Comparison of ENCODE assay signal across 11 cellular contexts in genomic region chr5:173229381-173229959, GRCh38. TPM values are rescaled to one million over a fixed set of nuclear protein-coding genes. Genes with fewer than 3 reads are reported as not detected.
A peak's percentile ranks its signal among the peaks of the same experiment; 100 is the strongest.
DNase-seq lines count a peak whose midpoint lies in the region; ATAC-seq and TF ChIP-seq lines count a peak whose summit lies in the region.
"Had no signal": no experiment of that assay in that cellular context is flagged by ENCODE, and none has a peak within 500 bp of the region (broad histone marks: within the 10 kb centered on the region; RNA-seq: fewer than 3 reads in every experiment).

No MANE protein-coding gene starts in this region.

- peaks cover 21% of the 10 kb centered on the region for H3F3A ChIP-seq in neural progenitor cell (ENCODE audit: low read depth)

- peaks cover 20% of the 10 kb centered on the region for H3K4me1 ChIP-seq in neural progenitor cell

- no peaks in the 10 kb centered on the region for H3K9me3 Mint-ChIP-seq in T-cell
- peaks cover 4% of the 10 kb centered on the region for H3K9me3 Mint-ChIP-seq in neural progenitor cell

- H3K79me2 ChIP-seq in neural progenitor cell (ENCODE audit: low read depth), result no peaks in the 10 kb centered on the region

- H3K9me3 ChIP-seq in neural progenitor cell (ENCODE audit: low read depth), result no peaks in the 10 kb centered on the region
- H3K9me3 ChIP-seq: sigmoid colon had no signal

- no peak overlapping the region for H3K27ac ChIP-seq in neural progenitor cell
- H3K27ac ChIP-seq: sigmoid colon had no signal

- peaks cover 58 to 73% of the 10 kb centered on the region in 2 donors for H3K27me3 Mint-ChIP-seq in T-cell
- peaks cover 89% of the 10 kb centered on the region for H3K27me3 Mint-ChIP-seq in neural progenitor cell (ENCODE audit: insufficient read depth, low read depth)

- ATAC-seq in T-cell (replicated peaks in 1 of 4) (no peak), Right ventricle myocardium superior (ENCODE audit: poor library complexity) (peak; percentile 13)

- peaks cover 73% of the 10 kb centered on the region for H4K20me1 ChIP-seq in neural progenitor cell (ENCODE audit: low read depth)

- H3K4me3 ChIP-seq in neural progenitor cell (no peak overlapping the region), lower leg skin (ENCODE audit: low read depth, poor library complexity, severe bottlenecking) (no peak overlapping the region)

- no peak for TF ChIP-seq CTCF in neural progenitor cell (IDR thresholded peaks at IDR 0.05)
- no peak for TF ChIP-seq CTCF in lower leg skin (IDR thresholded peaks at IDR 0.05)

- DNase-seq in D341Med (ENCODE audit: low spot score), result peak; percentile 21
- no peak for DNase-seq in T-cell
- DNase-seq in Right ventricle myocardium superior, result no peak
- peak; percentile 30 for DNase-seq in neural progenitor cell (ENCODE audit: low spot score)
- DNase-seq in NCI-H2107 treated with DMSO at 0.1 percent for 48 hours (lab: John Stamatoyannopoulos, UW; ENCODE audit: unreplicated experiment), result no peak
- no peak for DNase-seq in hepatic stellate cell (ENCODE audit: low spot score)
- DNase-seq in DMS114 treated with DMSO at 0.1 percent for 48 hours (lab: John Stamatoyannopoulos, UW; ENCODE audit: unreplicated experiment), result no peak
- DNase-seq in lower leg skin (ENCODE audit: low spot score in 2 of 2), result no peak
- DNase-seq: cortex of kidney, NCI-H2029 treated with DMSO at 0.1 percent for 48 hours, sigmoid colon had no signal

- TF ChIP-seq POLR2A in lower leg skin (IDR thresholded peaks at IDR 0.05), result no peak

- intact Hi-C loops in Right ventricle myocardium superior (cut with DNase I) (no loop called here), lower leg skin (cut with DNase I; ENCODE audit: low total_unique reads) (no loop called here)

- peaks cover 32 to 40% (median 37%) of the 10 kb centered on the region in 3 donors for H3K4me1 Mint-ChIP-seq in T-cell
- peaks cover 23% of the 10 kb centered on the region for H3K4me1 Mint-ChIP-seq in neural progenitor cell

- no peak overlapping the region for H3K9ac ChIP-seq in neural progenitor cell

- H3K4me3 Mint-ChIP-seq in T-cell (peak overlapping the region; percentile 35 to 69 (median 44)), neural progenitor cell (no peak overlapping the region)

- H3K36me3 Mint-ChIP-seq in T-cell, result no peaks in the 10 kb centered on the region
- H3K36me3 Mint-ChIP-seq in neural progenitor cell, result no peaks in the 10 kb centered on the region

- WGBS in lower leg skin, 2 donors, result 34 to 38% methylated on average over 18 to 22 of the region's 22 CpGs

- POLR2A ChIA-PET in T-cell (lab: Charles Lee), result no interaction called here

- H3K36me3 ChIP-seq in neural progenitor cell, result no peaks in the 10 kb centered on the region
- H3K36me3 ChIP-seq: sigmoid colon had no signal

- H2AFZ ChIP-seq in neural progenitor cell (replicated peaks), result no peak overlapping the region

- H3K27ac Mint-ChIP-seq in T-cell (no peak overlapping the region), neural progenitor cell (no peak overlapping the region)

- no peak overlapping the region for H3K4me2 ChIP-seq in neural progenitor cell

- CTCF ChIA-PET in T-cell (lab: Charles Lee), result no interaction called here

- H3K27me3 ChIP-seq in neural progenitor cell, result peaks cover 100% of the 10 kb centered on the region

RNA-seq across cellular contexts. Expression of gene NKX2-5, which starts 5.5 kb away (rescaled TPM):
- total RNA-seq in T-cell, result not detected
- 260 TPM for total RNA-seq in Right ventricle myocardium superior
- not detected in 2 replicates for total RNA-seq in neural progenitor cell (ENCODE audit: low replicate concordance)
- total RNA-seq in lower leg skin, result not detected
- total RNA-seq: sigmoid colon had no signal

Comparison
In these comparisons a context has a peak if more than half of its experiments do, and no peak if none do; other contexts are left out.
1. DNase-seq: peak in D341Med (single experiment) and neural progenitor cell (single experiment); none in T-cell (0 of 34), Right ventricle myocardium superior (single experiment), NCI-H2107 treated with DMSO at 0.1 percent for 48 hours (single experiment), hepatic stellate cell (single experiment), DMS114 treated with DMSO at 0.1 percent for 48 hours (single experiment) and lower leg skin (0 of 2).
2. RNA of gene NKX2-5, which starts 5.5 kb away (total RNA-seq): 260 TPM in Right ventricle myocardium superior (single experiment); not detected in T-cell, not detected in neural progenitor cell and not detected in lower leg skin; every median in the first group is over 100 times any median in the second.